Comparison of ENCODE assay signal across 16 cellular contexts in the genomic region with DNA sequence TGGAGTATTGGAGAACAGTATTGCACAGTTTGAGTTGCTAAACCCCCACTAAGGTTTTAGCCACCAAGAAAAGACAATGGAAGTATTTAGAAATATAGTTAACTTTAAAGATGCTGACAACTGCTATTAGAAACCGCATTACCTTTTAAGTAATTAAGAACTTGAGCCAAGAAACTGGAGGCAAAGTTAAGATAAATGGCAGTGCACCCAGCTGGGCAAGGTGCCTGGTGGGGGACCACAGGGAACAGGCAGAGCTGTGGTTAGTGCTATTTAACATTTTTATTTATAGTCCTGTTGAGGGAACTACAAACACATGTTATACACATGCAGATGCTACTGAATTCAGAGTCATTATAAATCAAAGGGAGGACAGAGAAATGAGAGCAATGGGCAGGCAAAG.
DNase-seq lines count a peak whose midpoint lies in the region; TF ChIP-seq lines count a peak whose summit lies in the region.
"Had no signal": no experiment of that assay in that cellular context is flagged by ENCODE, and none has a peak within 500 bp of the region (broad histone marks: within the 10 kb centered on the region; RNA-seq: fewer than 3 reads in every experiment).

No MANE protein-coding gene starts in this region.

- DNase-seq in NCI-H2107 treated with DMSO at 0.1 percent for 48 hours (lab: John Stamatoyannopoulos, UW; ENCODE audit: unreplicated experiment), result peak; percentile 15
- DNase-seq in NCI-H2107 (lab: John Stamatoyannopoulos, UW), result no peak
- peak; percentile 19 for DNase-seq in KBM-7
- peak; percentile 12 for DNase-seq in NCI-H69 (lab: John Stamatoyannopoulos, UW)
- peak; percentile 1 for DNase-seq in astrocyte of the cerebellum (ENCODE audit: low read depth)
- no peak for DNase-seq in osteocyte (ENCODE audit: extremely low spot score, unreplicated experiment)
- DNase-seq in breast epithelium (ENCODE audit: low spot score in 2 of 2), result no peak
- no peak for DNase-seq in vagina (ENCODE audit: extremely low spot score in 2 of 2)
- DNase-seq: Caco-2; CD8-positive, alpha-beta memory T cell; DND-41; GDM1; HCEC 1CT; HFFc6 had no signal

- no peak for TF ChIP-seq POLR2A in breast epithelium (IDR thresholded peaks at IDR 0.05)
- no peak for TF ChIP-seq POLR2A in vagina (IDR thresholded peaks at IDR 0.05)

- in situ Hi-C loops in KBM-7 (cut with MboI; ENCODE audit: low pct_unique_long_range_greater_than_20kb, low sequenced_read_pairs), result no loop called here
- in situ Hi-C loops in astrocyte of the cerebellum (cut with HindIII; ENCODE audit: low sequenced_read_pairs), result no loop called here

- H3K9me3 ChIP-seq in breast epithelium, result no peaks in the 10 kb centered on the region
- H3K9me3 ChIP-seq in vagina, result no peaks in the 10 kb centered on the region
- H3K9me3 ChIP-seq: Caco-2 had no signal

- no peak overlapping the region for H3K4me3 Mint-ChIP-seq in osteocyte (ENCODE audit: unreplicated experiment)
- H3K4me3 Mint-ChIP-seq: CD14-positive monocyte; CD8-positive, alpha-beta memory T cell; HFFc6 had no signal

- H3K27me3 Mint-ChIP-seq in osteocyte (ENCODE audit: unreplicated experiment), result no peaks in the 10 kb centered on the region
- H3K27me3 Mint-ChIP-seq: CD8-positive, alpha-beta memory T cell had no signal

- intact Hi-C loops in breast epithelium (cut with DNase I; ENCODE audit: low total_unique reads), result no loop called here
- intact Hi-C loops in vagina (cut with DNase I), result no loop called here

- peaks cover 4% of the 10 kb centered on the region for H3K4me1 Mint-ChIP-seq in osteocyte (ENCODE audit: unreplicated experiment)
- H3K4me1 Mint-ChIP-seq: CD8-positive, alpha-beta memory T cell had no signal

- H3K4me1 ChIP-seq in breast epithelium, result no peaks in the 10 kb centered on the region
- no peaks in the 10 kb centered on the region for H3K4me1 ChIP-seq in vagina
- H3K4me1 ChIP-seq: Caco-2 had no signal

- no peaks in the 10 kb centered on the region for H3K36me3 Mint-ChIP-seq in osteocyte (ENCODE audit: unreplicated experiment)
- H3K36me3 Mint-ChIP-seq: CD14-positive monocyte; CD8-positive, alpha-beta memory T cell had no signal

- H3K36me3 ChIP-seq in breast epithelium (no peaks in the 10 kb centered on the region), vagina (no peaks in the 10 kb centered on the region)

- H3K9me3 Mint-ChIP-seq in osteocyte (ENCODE audit: unreplicated experiment), result no peaks in the 10 kb centered on the region

- TF ChIP-seq CTCF in astrocyte of the cerebellum (IDR thresholded peaks at IDR 0.05; ENCODE audit: low read depth, low read length, missing control alignments) (no peak), osteocyte (IDR thresholded peaks at IDR 0.05) (no peak), breast epithelium (IDR thresholded peaks at IDR 0.05) (no peak), vagina (IDR thresholded peaks at IDR 0.05) (no peak)

- H3K4me3 ChIP-seq in astrocyte of the cerebellum (ENCODE audit: low read depth, low read length), result no peak overlapping the region
- H3K4me3 ChIP-seq in breast epithelium, result no peak overlapping the region
- no peak overlapping the region for H3K4me3 ChIP-seq in vagina

- no peak overlapping the region for H3K27ac ChIP-seq in breast epithelium
- no peak overlapping the region for H3K27ac ChIP-seq in vagina
- H3K27ac ChIP-seq: 22Rv1 had no signal

- H3K27me3 ChIP-seq in breast epithelium, result no peaks in the 10 kb centered on the region
- no peaks in the 10 kb centered on the region for H3K27me3 ChIP-seq in vagina

- no peak overlapping the region for H3K27ac Mint-ChIP-seq in osteocyte (ENCODE audit: unreplicated experiment)
- H3K27ac Mint-ChIP-seq: CD8-positive, alpha-beta memory T cell; HFFc6 had no signal

Comparison
In these comparisons a context has a peak if more than half of its experiments do, and no peak if none do; other contexts are left out.
1. DNase-seq: peak in NCI-H2107 treated with DMSO at 0.1 percent for 48 hours (single experiment), KBM-7 (single experiment), NCI-H69 (single experiment) and astrocyte of the cerebellum (single experiment); none in NCI-H2107 (single experiment), osteocyte (single experiment), breast epithelium (0 of 2) and vagina (0 of 2).